Comparison of ENCODE assay signal across 8 cellular contexts in the genomic region with DNA sequence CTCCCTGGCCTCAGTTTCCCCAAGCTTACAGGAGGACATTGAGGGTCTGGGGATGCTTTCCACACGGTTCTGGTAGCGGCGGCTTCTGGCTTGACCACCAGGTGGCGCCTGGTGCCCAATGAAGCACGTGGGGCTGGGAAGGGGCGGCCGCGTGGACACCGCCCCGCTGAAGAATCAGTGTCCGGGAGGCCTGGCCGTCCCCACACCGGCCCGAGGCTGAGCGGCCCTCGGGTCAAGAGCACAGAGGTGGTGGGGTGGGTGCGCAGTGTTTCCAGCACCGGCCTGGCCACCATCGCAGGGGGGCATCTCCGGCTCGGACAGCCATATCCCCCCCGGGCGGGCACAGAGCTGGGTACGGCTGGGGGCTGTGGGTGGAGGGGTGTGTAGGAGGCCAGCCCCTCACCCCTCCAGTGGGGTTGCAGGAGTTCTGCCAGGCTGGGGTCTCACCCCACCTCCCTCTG. TPM values are rescaled to one million over a fixed set of nuclear protein-coding genes. Genes with fewer than 3 reads are reported as not detected.
DNase-seq lines count a peak whose midpoint lies in the region; ATAC-seq and TF ChIP-seq lines count a peak whose summit lies in the region.

No MANE protein-coding gene starts in this region.

- no peaks in the 10 kb centered on the region for H4K20me1 ChIP-seq in GM23248 (ENCODE audit: insufficient read depth)

- no peaks in the 10 kb centered on the region for H3K79me2 ChIP-seq in GM23248 (ENCODE audit: insufficient read depth)

- CTCF ChIA-PET in AG04450 (lab: Charles Lee) = interaction anchor here (0.6 to 4.4 kb wide), 15 partner anchors 16 to 205 kb away, joined by 3 to 47 read pairs (median 4); no protein-coding TSS in a partner anchor

- WGBS in GM23248 (ENCODE audit: low coverage in 1 of 2, low lambda C conversion rate in 2 of 2, missing lambda C conversion rate in 2 of 2), 2 experiments = 11 to 12% methylated on average over 20 to 24 of the region's 24 CpGs
- WGBS in gastroesophageal sphincter (ENCODE audit: low coverage in 1 of 2), 2 donors = no CpG with 5 or more reads among the region's 24 CpGs

- TF ChIP-seq EP300 in gastroesophageal sphincter (IDR thresholded peaks at IDR 0.05) = no peak

- no peaks in the 10 kb centered on the region for H3K27me3 ChIP-seq in AG04450 (ENCODE audit: control insufficient read depth, insufficient read depth, low read length)
- H3K27me3 ChIP-seq in GM23248 (replicated peaks; ENCODE audit: insufficient read depth) = no peaks in the 10 kb centered on the region
- H3K27me3 ChIP-seq in gastroesophageal sphincter = no peaks in the 10 kb centered on the region
- no peaks in the 10 kb centered on the region for H3K27me3 ChIP-seq in upper lobe of right lung

- no peaks in the 10 kb centered on the region for H3K9me2 ChIP-seq in GM23248 (ENCODE audit: insufficient read depth)

- H2AFZ ChIP-seq in GM23248 = peak overlapping the region; percentile 64

- no peak for TF ChIP-seq POLR2A in gastroesophageal sphincter (IDR thresholded peaks at IDR 0.05)

- H3F3A ChIP-seq in GM23248 (ENCODE audit: insufficient read depth) = peaks cover 25% of the 10 kb centered on the region

- no peak overlapping the region; the same call in 1 of the 2 replicates for H3K9ac ChIP-seq in GM23248

- in situ Hi-C loops in GM23248 (cut with MboI) = loop anchor here (5.0 kb wide), 1 partner anchor 190 kb away; no protein-coding TSS in a partner anchor

- H3K9me3 ChIP-seq in AG04450 (ENCODE audit: control insufficient read depth, insufficient read depth, low read length) (no peaks in the 10 kb centered on the region; the same call in 1 of the 2 replicates), GM23248 (ENCODE audit: low read depth) (no peaks in the 10 kb centered on the region), gastroesophageal sphincter (no peaks in the 10 kb centered on the region), upper lobe of right lung (no peaks in the 10 kb centered on the region)

- H3K36me3 ChIP-seq in GM23248 (ENCODE audit: low read depth) (no peaks in the 10 kb centered on the region), gastroesophageal sphincter (no peaks in the 10 kb centered on the region), upper lobe of right lung (no peaks in the 10 kb centered on the region)

- peak; percentile 80 for TF ChIP-seq CTCF in AG04450 (IDR thresholded peaks at IDR 0.05; ENCODE audit: low read depth, low read length)
- TF ChIP-seq CTCF in gastroesophageal sphincter (IDR thresholded peaks at IDR 0.05) = peak in 3 of 4 experiments; percentile 95 to 99 (median 97)
- peak; percentile 94 for TF ChIP-seq CTCF in upper lobe of right lung (IDR thresholded peaks at IDR 0.05)

- DNase-seq in AG04450 (ENCODE audit: low read depth, low spot score) (no peak), GM23248 (peak; percentile 80), SHP77 (lab: John Stamatoyannopoulos, UW) (peak; percentile 52 to 69), activated gamma-delta T cell treated with Interleukin-2 at 50 U/mL for 16 hours (peak; percentile 53), posterior cingulate gyrus (peak in 9 of 10 donors; percentile 64 to 96 (median 77)), upper lobe of right lung (peak; percentile 88)

- POLR2A ChIA-PET in AG04450 (lab: Yijun Ruan, JAX) = no interaction called here

- H3K4me1 ChIP-seq in GM23248 (ENCODE audit: insufficient read depth) = peaks cover 5% of the 10 kb centered on the region; the same call in 1 of the 2 replicates
- H3K4me1 ChIP-seq in gastroesophageal sphincter = peaks cover 0 to 28% (median 7%) of the 10 kb centered on the region in 3 donors
- peaks cover 9% of the 10 kb centered on the region for H3K4me1 ChIP-seq in upper lobe of right lung

- intact Hi-C loops in posterior cingulate gyrus (cut with DNase I) = loop anchor here (1.0 to 5.0 kb wide), 3 partner anchors 175 to 420 kb away; a partner anchor contains a TSS
- intact Hi-C loops in upper lobe of right lung (cut with DNase I) = loop anchor here (10.0 kb wide), 2 partner anchors 192 to 412 kb away; a partner anchor contains a TSS

- H3K27ac ChIP-seq in AG04450 (ENCODE audit: low read depth, low read length) (no peak overlapping the region), GM23248 (no peak overlapping the region), gastroesophageal sphincter (no peak overlapping the region), upper lobe of right lung (no peak overlapping the region)

- peak; percentile 52 for ATAC-seq in gastroesophageal sphincter
- ATAC-seq in upper lobe of right lung = peak; percentile 71
- no peak for ATAC-seq in HG03342 (IDR thresholded peaks at IDR 0.05; ENCODE audit: unreplicated experiment)

- H3K4me3 ChIP-seq in AG04450 (ENCODE audit: low read depth, low read length) = no peak overlapping the region
- no peak overlapping the region for H3K4me3 ChIP-seq in GM23248
- peak overlapping the region in 1 of 2 donors; percentile 19 for H3K4me3 ChIP-seq in gastroesophageal sphincter
- no peak overlapping the region for H3K4me3 ChIP-seq in upper lobe of right lung

- H3K4me2 ChIP-seq in GM23248 (ENCODE audit: unreplicated experiment) = peak overlapping the region; percentile 63

RNA-seq across cellular contexts. Expression of a gene that starts 27.8 kb away (rescaled TPM):
- 8.5 and 10.4 TPM in 2 replicates for polyA plus RNA-seq in AG04450 (2011; rRNA removed)
- 11.5 and 14.1 TPM in 2 replicates for polyA minus RNA-seq in AG04450 (2011; rRNA and poly(A)+ RNA removed)
- 10.9 and 14.4 TPM in 2 replicates for total RNA-seq in GM23248 (2014; rRNA removed; shearing (Covaris generic))
- polyA plus RNA-seq in GM23248 (2016; fragmentation: Nextera tagmentation; extraction: Ambion mirVana) = 8.4 and 8.7 TPM in 2 replicates
- 10 to 100 TPM; 19.5 to 28.5 (median 26.9) TPM for total RNA-seq in gastroesophageal sphincter
- total RNA-seq in upper lobe of right lung = 18.4 TPM
